ENCODE assay signal across 26 cellular contexts in the genomic region with DNA sequence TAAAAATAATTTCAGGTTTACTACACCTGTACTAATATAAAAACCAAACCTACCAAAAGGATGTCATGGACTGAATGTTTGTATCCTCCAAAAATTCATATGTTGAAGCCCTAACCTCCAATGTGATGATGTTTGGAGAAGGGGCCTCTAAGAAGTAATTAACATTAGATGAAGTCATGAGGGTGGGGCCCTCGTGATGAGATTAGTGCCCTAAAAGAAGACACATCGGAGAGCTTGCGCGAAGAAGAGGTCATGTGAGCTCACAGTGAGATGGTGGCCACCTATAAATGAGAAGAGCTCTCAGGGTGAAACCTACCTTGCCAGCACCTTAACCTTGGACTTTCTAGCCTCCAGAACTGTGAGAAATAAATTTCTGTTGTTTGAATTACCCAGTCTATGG.
"Had no signal": no experiment of that assay in that cellular context is flagged by ENCODE, and none has a peak within 500 bp of the region (broad histone marks: within the 10 kb centered on the region; RNA-seq: fewer than 3 reads in every experiment).

No MANE protein-coding gene starts in this region.

- DNase-seq: stimulated activated CD4-positive, alpha-beta T cell treated with anti-CD3 and anti-CD28 coated beads, Interleukin-2, amount 100 ng/mL, for 48 hours; stimulated activated CD4-positive, alpha-beta T cell treated with anti-CD3 and anti-CD28 coated beads, Interleukin-4, amount 100 ng/mL, for 1 hour; stimulated activated CD4-positive, alpha-beta T cell treated with anti-CD3 and anti-CD28 coated beads, Interleukin-4, amount 100 ng/mL, for 24 hours; stimulated activated CD4-positive, alpha-beta T cell treated with anti-CD3 and anti-CD28 coated beads, Interleukin-4, amount 100 ng/mL, for 4 hours; stimulated activated CD8-positive, alpha-beta memory T cell treated with anti-CD3 and anti-CD28 coated beads, Interleukin-4, amount 100 ng/mL, for 48 hours; stimulated activated naive B cell treated with anti-CD40 and anti-IgM and Interleukin-4, amounts not matched to agents 10 μg/mL and 1 μg/mL and 100 μg/mL, for 72 hours; stimulated activated naive CD4-positive, alpha-beta T cell; stimulated activated naive CD4-positive, alpha-beta T cell treated with Interleukin-2 at 50 U/mL for 16 hours; stimulated activated naive CD8-positive, alpha-beta T cell treated with anti-CD3 and anti-CD28 coated beads, Interleukin-15, amount 100 ng/mL, for 72 hours; stimulated activated naive CD8-positive, alpha-beta T cell treated with anti-CD3 and anti-CD28 coated beads, Interleukin-15, Interleukin-2, amounts not matched to agents 100 U/mL and 50 U/mL, for 24 hours; stomach; substantia nigra; testis; thyroid gland; tibial artery; transverse colon; trophoblast cell; upper lobe of left lung; upper lobe of right lung; uterus had no signal

- ATAC-seq: stimulated activated effector memory CD8-positive, alpha-beta T cell treated with anti-CD3 and anti-CD28 coated beads, Interleukin-12 subunit alpha, Interleukin-12 subunit beta, amount 100 ng/mL, for 72 hours; stimulated activated memory B cell treated with anti-CD40 and anti-IgM and Interleukin-4, amounts not matched to agents 10 μg/mL and 1 μg/mL and 100 μg/mL, for 72 hours; stimulated activated naive B cell treated with anti-CD40 and anti-IgM and Interleukin-4, amounts not matched to agents 10 μg/mL and 1 μg/mL and 100 μg/mL, for 72 hours; stimulated activated naive CD8-positive, alpha-beta T cell treated with anti-CD3 and anti-CD28 coated beads, Interleukin-15, amount 100 ng/mL, for 72 hours; stimulated activated naive CD8-positive, alpha-beta T cell treated with anti-CD3 and anti-CD28 coated beads, Interleukin-15, Interleukin-2, amounts not matched to agents 100 U/mL and 50 U/mL, for 24 hours had no signal

- H3K9me3 ChIP-seq: testis, thoracic aorta, thyroid gland, tibial artery, transverse colon, upper lobe of right lung, uterus, vagina had no signal

- H3K4me3 ChIP-seq: stomach, suprapubic skin, testis, thoracic aorta, thyroid gland, tibial artery, tibial nerve, transverse colon, upper lobe of left lung, upper lobe of right lung, uterus, vagina had no signal

- H3K36me3 ChIP-seq: stomach, suprapubic skin, thoracic aorta, thyroid gland, tibial artery, transverse colon, upper lobe of left lung, upper lobe of right lung, uterus, vagina had no signal

- H3K4me1 ChIP-seq: testis, uterus had no signal

- H3K27me3 ChIP-seq: stomach, suprapubic skin, testis, thyroid gland, tibial artery, tibial nerve, transverse colon, upper lobe of left lung, upper lobe of right lung, uterus, vagina had no signal

- H3K27ac ChIP-seq: stomach, suprapubic skin, testis, thoracic aorta, thyroid gland, tibial artery, tibial nerve, transverse colon, upper lobe of left lung, upper lobe of right lung, uterus, vagina had no signal
